ENCODE assay signal across 1 cellular context in genomic region chr5:53006920-53007890, GRCh38.
TF ChIP-seq lines count a peak whose summit lies in the region.

No MANE protein-coding gene starts in this region.

TF ChIP-seq in IMR-90, 13 proteins besides CTCF, POLR2A, EP300 and RAD21:
- TF ChIP-seq ELK1 (IDR thresholded peaks at IDR 0.05; ENCODE audit: borderline replicate concordance, low read depth, low read length), result no peak
- TF ChIP-seq RFX5 (IDR thresholded peaks at IDR 0.05; ENCODE audit: low read depth, low read length), result no peak
- TF ChIP-seq CEBPB (IDR thresholded peaks at IDR 0.05; ENCODE audit: low read depth, low read length), result no peak
- no peak for TF ChIP-seq RCOR1 (IDR thresholded peaks at IDR 0.05; ENCODE audit: insufficient replicate concordance, low read length)
- no peak for TF ChIP-seq MAZ (IDR thresholded peaks at IDR 0.05; ENCODE audit: borderline replicate concordance, low read depth, low read length)
- no peak for TF ChIP-seq MAFK (IDR thresholded peaks at IDR 0.05; ENCODE audit: low read depth, low read length)
- TF ChIP-seq CHD1 (IDR thresholded peaks at IDR 0.05; ENCODE audit: low read depth, low read length), result no peak
- no peak for TF ChIP-seq BHLHE40 (IDR thresholded peaks at IDR 0.05; ENCODE audit: low read depth, low read length)
- no peak for TF ChIP-seq MXI1 (IDR thresholded peaks at IDR 0.05; ENCODE audit: borderline replicate concordance, low read depth, low read length)
- no peak for TF ChIP-seq NFE2L2 (IDR thresholded peaks at IDR 0.05; ENCODE audit: low read depth, low read length)
- TF ChIP-seq SMC3 (IDR thresholded peaks at IDR 0.05; ENCODE audit: low read depth, low read length), result no peak
- no peak for TF ChIP-seq FOS (IDR thresholded peaks at IDR 0.05; ENCODE audit: low read depth, low read length)
- TF ChIP-seq, protein P1, sequence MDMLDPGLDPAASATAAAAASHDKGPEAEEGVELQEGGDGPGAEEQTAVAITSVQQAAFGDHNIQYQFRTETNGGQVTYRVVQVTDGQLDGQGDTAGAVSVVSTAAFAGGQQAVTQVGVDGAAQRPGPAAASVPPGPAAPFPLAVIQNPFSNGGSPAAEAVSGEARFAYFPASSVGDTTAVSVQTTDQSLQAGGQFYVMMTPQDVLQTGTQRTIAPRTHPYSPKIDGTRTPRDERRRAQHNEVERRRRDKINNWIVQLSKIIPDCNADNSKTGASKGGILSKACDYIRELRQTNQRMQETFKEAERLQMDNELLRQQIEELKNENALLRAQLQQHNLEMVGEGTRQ (IDR thresholded peaks at IDR 0.05; ENCODE audit: low read depth, low read length), result no peak
